8 cellular contexts compared by ENCODE assay signal in genomic region chr5:172642046-172642409, GRCh38. TPM values are rescaled to one million over a fixed set of nuclear protein-coding genes. Genes with fewer than 3 reads are reported as not detected.
DNase-seq lines count a peak whose midpoint lies in the region; ATAC-seq and TF ChIP-seq lines count a peak whose summit lies in the region.

No MANE protein-coding gene starts in this region.

- no peak overlapping the region for H3K9ac ChIP-seq in HUES48 (ENCODE audit: low read depth, low read length)

- peaks cover 14% of the 10 kb centered on the region for H3K4me1 ChIP-seq in HUES48 (ENCODE audit: control insufficient read depth, insufficient read depth, low read length)
- no peaks in the 10 kb centered on the region for H3K4me1 ChIP-seq in ectodermal cell (ENCODE audit: control insufficient read depth, insufficient read depth, low read length)

- H3K4me3 Mint-ChIP-seq in nephron, result peak overlapping the region; percentile 66 to 85 (median 84)

- no peak for TF ChIP-seq CTCF in AG04449 (IDR thresholded peaks at IDR 0.05; ENCODE audit: insufficient read depth, low read length, missing control alignments)
- TF ChIP-seq CTCF in nephron (IDR thresholded peaks at IDR 0.05; ENCODE audit: unreplicated experiment in 3 of 3), result peak in 1 of 3 experiments; percentile 8

- H3K27me3 ChIP-seq in HUES48 (ENCODE audit: control insufficient read depth, insufficient read depth, low read length) (peaks cover 20% of the 10 kb centered on the region), ectodermal cell (ENCODE audit: control insufficient read depth, insufficient read depth, low read length, poor library complexity, severe bottlenecking) (peaks cover 16% of the 10 kb centered on the region)

- H3K27ac ChIP-seq in HUES48 (ENCODE audit: low read depth, low read length), result no peak overlapping the region
- no peak overlapping the region for H3K27ac ChIP-seq in ectodermal cell (ENCODE audit: insufficient read depth, low read depth, low read length, poor library complexity, severe bottlenecking)

- peak overlapping the region; percentile 67 for H3K4me3 ChIP-seq in AG04449 (ENCODE audit: low read depth, low read length)
- peak overlapping the region; percentile 78 for H3K4me3 ChIP-seq in HUES48 (ENCODE audit: low read depth, low read length)
- H3K4me3 ChIP-seq in ectodermal cell (ENCODE audit: insufficient read depth, low read depth, low read length), result peak overlapping the region; percentile 71

- H3K36me3 Mint-ChIP-seq in nephron (ENCODE audit: low read depth), result no peaks in the 10 kb centered on the region

- H3K36me3 ChIP-seq in HUES48 (ENCODE audit: control insufficient read depth, insufficient read depth, low read length), result no peaks in the 10 kb centered on the region
- no peaks in the 10 kb centered on the region for H3K36me3 ChIP-seq in ectodermal cell (ENCODE audit: control insufficient read depth, insufficient read depth, low read length)

- no peaks in the 10 kb centered on the region for H3K9me3 Mint-ChIP-seq in nephron

- H3K27ac Mint-ChIP-seq in nephron, result peak overlapping the region in 2 of 3 experiments; percentile 28 to 41

- POLR2A ChIA-PET in AG04449 (lab: Yijun Ruan, JAX), result no interaction called here

- H3K9me3 ChIP-seq in HUES48 (ENCODE audit: control insufficient read depth, insufficient read depth, low read length) (no peaks in the 10 kb centered on the region), ectodermal cell (ENCODE audit: control insufficient read depth, low read length) (no peaks in the 10 kb centered on the region)

- H3K27me3 Mint-ChIP-seq in nephron (ENCODE audit: low read depth), result peaks cover 33% of the 10 kb centered on the region

- CTCF ChIA-PET in AG04449 (lab: Yijun Ruan, JAX), result interaction anchor here (0.9 kb wide), 1 partner anchor 55 kb away, joined by 3 read pairs; no protein-coding TSS in a partner anchor

- 30 to 35% methylated on average over 14 of the region's 14 CpGs for WGBS in ectodermal cell, 2 experiments

- no peak for ATAC-seq in HG03045 (IDR thresholded peaks at IDR 0.05; ENCODE audit: unreplicated experiment)

- H3K4me1 Mint-ChIP-seq in nephron, result peaks cover 49% of the 10 kb centered on the region

- DNase-seq in AG04449 (ENCODE audit: low read depth, low spot score) (no peak), NCI-H2196 (lab: John Stamatoyannopoulos, UW; ENCODE audit: unreplicated experiment) (no peak), UCSD-AML1 (lab: John Stamatoyannopoulos, UW; ENCODE audit: unreplicated experiment) (no peak), amniotic stem cell (lab: John Stamatoyannopoulos, UW) (no peak)

RNA-seq across cellular contexts. Expression of gene NEURL1B, which starts 1.0 kb away (rescaled TPM):
- 9.1 TPM for polyA plus RNA-seq in ectodermal cell (2013, experiment 1 of 4)
- polyA plus RNA-seq in ectodermal cell (2013, experiment 2 of 4), result 12.3 TPM
- polyA plus RNA-seq in ectodermal cell (2013, experiment 3 of 4), result 9.7 TPM
- 11.2 TPM for polyA plus RNA-seq in ectodermal cell (2013, experiment 4 of 4)
